29 cellular contexts compared by ENCODE assay signal in genomic region chr3:97937205-97937604, GRCh38.
"Had no signal": no experiment of that assay in that cellular context is flagged by ENCODE, and none has a peak within 500 bp of the region (broad histone marks: within the 10 kb centered on the region; RNA-seq: fewer than 3 reads in every experiment).

No MANE protein-coding gene starts in this region.

- H3K4me3 Mint-ChIP-seq: activated CD4-positive, alpha-beta memory T cell treated with anti-CD3 and anti-CD28 coated beads for 36 hours; activated CD4-positive, alpha-beta T cell treated with anti-CD3 and anti-CD28 coated beads, Interleukin-2, amount 10 ng/mL, durations not matched to agents 7 days and 5 days; activated naive CD4-positive, alpha-beta T cell treated with anti-CD3 and anti-CD28 coated beads, Interleukin-2, amount 10 ng/mL, durations not matched to agents 7 days and 5 days; activated naive CD8-positive, alpha-beta T cell treated with anti-CD3 and anti-CD28 coated beads for 36 hours had no signal

- H3K4me1 ChIP-seq: Peyer's patch, SJCRH30 had no signal

- H3K27me3 ChIP-seq: Peyer's patch, SJCRH30 had no signal

- H3K9me3 ChIP-seq: Peyer's patch, SJCRH30, SK-N-SH had no signal

- H3K9ac ChIP-seq: SK-N-SH had no signal

- H3K27me3 Mint-ChIP-seq: activated CD4-positive, alpha-beta memory T cell treated with anti-CD3 and anti-CD28 coated beads for 36 hours; activated CD4-positive, alpha-beta T cell treated with anti-CD3 and anti-CD28 coated beads, Interleukin-2, amount 10 ng/mL, durations not matched to agents 7 days and 5 days; activated naive CD4-positive, alpha-beta T cell treated with anti-CD3 and anti-CD28 coated beads, Interleukin-2, amount 10 ng/mL, durations not matched to agents 7 days and 5 days; activated naive CD8-positive, alpha-beta T cell treated with anti-CD3 and anti-CD28 coated beads for 36 hours had no signal

- H3K4me2 ChIP-seq: SK-N-SH had no signal

- DNase-seq: activated CD4-positive, alpha-beta memory T cell treated with anti-CD3 and anti-CD28 coated beads for 36 hours; activated CD4-positive, alpha-beta T cell treated with anti-CD3 and anti-CD28 coated beads, Interleukin-2, amount 10 ng/mL, durations not matched to agents 7 days and 5 days; activated CD4-positive, CD25-positive, alpha-beta regulatory T cell; activated CD8-positive, alpha-beta memory T cell treated with anti-CD3 and anti-CD28 coated beads for 24 hours; activated gamma-delta T cell treated with Interleukin-2 at 50 U/mL for 16 hours; activated naive CD4-positive, alpha-beta T cell treated with anti-CD3 and anti-CD28 coated beads, Interleukin-2, amount 10 ng/mL, durations not matched to agents 7 days and 5 days; activated naive CD8-positive, alpha-beta T cell treated with anti-CD3 and anti-CD28 coated beads for 36 hours; activated T-cell treated with anti-CD3 and anti-CD28 coated beads, Interleukin-2, amount 50 U/mL, for 48 hours; anterior cingulate cortex; KG1; MV-4-11; NCI-H1092 treated with DMSO at 0.1 percent for 48 hours; NCI-H1436; NCI-H1694 treated with DMSO at 0.1 percent for 48 hours; NCI-H2029 treated with DMSO at 0.1 percent for 48 hours; NCI-H345; NCI-H510A; NCI-H526 treated with DMSO at 0.1 percent for 48 hours; NCI-H82; OCI-M1; Peyer's patch; Right ventricle myocardium superior; SJCRH30; SK-N-SH; T-helper 2 cell; T1000 had no signal

- H3K4me1 Mint-ChIP-seq: activated CD4-positive, alpha-beta T cell treated with anti-CD3 and anti-CD28 coated beads, Interleukin-2, amount 10 ng/mL, durations not matched to agents 7 days and 5 days; activated naive CD4-positive, alpha-beta T cell treated with anti-CD3 and anti-CD28 coated beads, Interleukin-2, amount 10 ng/mL, durations not matched to agents 7 days and 5 days had no signal

- H3K4me3 ChIP-seq: Peyer's patch, SJCRH30 had no signal

- H3K9me2 ChIP-seq: SK-N-SH had no signal

- H3K27ac Mint-ChIP-seq: activated CD4-positive, alpha-beta memory T cell treated with anti-CD3 and anti-CD28 coated beads for 36 hours; activated CD4-positive, alpha-beta T cell treated with anti-CD3 and anti-CD28 coated beads, Interleukin-2, amount 10 ng/mL, durations not matched to agents 7 days and 5 days; activated naive CD4-positive, alpha-beta T cell treated with anti-CD3 and anti-CD28 coated beads, Interleukin-2, amount 10 ng/mL, durations not matched to agents 7 days and 5 days; activated naive CD8-positive, alpha-beta T cell treated with anti-CD3 and anti-CD28 coated beads for 36 hours; activated T-helper 2 cell treated with anti-CD3 and anti-CD28 coated beads, Interferon-gamma antibody, Interleukin-2, Interleukin-4, amounts not matched to agents 10 μg/mL and 5 μg/mL and 100 μg/mL, durations not matched to agents 14 hours and 24 hours and 36 hours had no signal

- H3K27ac ChIP-seq: Peyer's patch, RWPE1, SJCRH30, VCaP had no signal

- H3K9me3 Mint-ChIP-seq: activated CD4-positive, alpha-beta memory T cell treated with anti-CD3 and anti-CD28 coated beads for 36 hours; activated CD4-positive, alpha-beta T cell treated with anti-CD3 and anti-CD28 coated beads, Interleukin-2, amount 10 ng/mL, durations not matched to agents 7 days and 5 days; activated naive CD4-positive, alpha-beta T cell treated with anti-CD3 and anti-CD28 coated beads, Interleukin-2, amount 10 ng/mL, durations not matched to agents 7 days and 5 days; activated naive CD8-positive, alpha-beta T cell treated with anti-CD3 and anti-CD28 coated beads for 36 hours; activated T-helper 2 cell treated with anti-CD3 and anti-CD28 coated beads, Interferon-gamma antibody, Interleukin-2, Interleukin-4, amounts not matched to agents 10 μg/mL and 5 μg/mL and 100 μg/mL, durations not matched to agents 14 hours and 24 hours and 36 hours had no signal
